In the genomic region with DNA sequence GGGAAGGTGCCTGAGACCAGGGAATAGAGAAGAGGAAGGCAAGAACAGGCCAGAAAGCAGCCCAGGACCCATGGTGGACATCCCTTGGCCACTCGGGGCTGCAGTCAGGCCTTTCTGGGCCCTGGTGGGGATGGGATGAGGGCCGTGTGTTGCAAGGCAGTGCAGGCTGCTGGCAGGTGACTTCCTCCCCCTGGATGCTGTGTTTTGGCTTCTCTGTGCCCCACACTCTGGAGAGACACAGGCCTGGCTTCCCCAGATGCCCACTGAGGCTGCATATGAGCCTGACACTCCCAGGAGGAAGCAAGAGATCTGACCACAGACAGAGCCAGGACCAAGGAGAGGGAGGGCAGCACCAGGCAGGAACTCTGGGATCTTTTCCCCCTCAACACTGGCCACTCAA, we compare ENCODE assay signal across 39 cellular contexts. TPM values are rescaled to one million over a fixed set of nuclear protein-coding genes. Genes with fewer than 3 reads are reported as not detected.
"Had no signal": no experiment of that assay in that cellular context is flagged by ENCODE, and none has a peak within 500 bp of the region (broad histone marks: within the 10 kb centered on the region; RNA-seq: fewer than 3 reads in every experiment).

No MANE protein-coding gene starts in this region.

- DNase-seq: activated B cell treated with CpG ODN at 0.5 μM for 24 hours; activated CD4-positive, alpha-beta memory T cell treated with anti-CD3 and anti-CD28 coated beads for 36 hours; activated CD4-positive, alpha-beta T cell treated with anti-CD3 and anti-CD28 coated beads for 4 hours; activated CD4-positive, alpha-beta T cell treated with anti-CD3 and anti-CD28 coated beads, Interleukin-2, amount 10 ng/mL, durations not matched to agents 24 days and 14 days; activated CD4-positive, alpha-beta T cell treated with anti-CD3 and anti-CD28 coated beads, Interleukin-2, amount 50 U/mL, for 1 hour; activated CD4-positive, alpha-beta T cell treated with anti-CD3 and anti-CD28 coated beads, Interleukin-2, amount 50 U/mL, for 4 hours; activated CD4-positive, CD25-positive, alpha-beta regulatory T cell treated with anti-CD3 and anti-CD28 coated beads, Interleukin-2, amount 50 U/mL, for 72 hours; activated CD8-positive, alpha-beta memory T cell treated with anti-CD3 and anti-CD28 coated beads, Interleukin-2, amount 50 U/mL, for 4 hours; activated CD8-positive, alpha-beta T cell treated with anti-CD3 and anti-CD28 coated beads for 36 hours; activated effector memory CD4-positive, alpha-beta T cell treated with anti-CD3 and anti-CD28 coated beads, Interleukin-2, amount 50 U/mL, for 16 hours; activated naive CD4-positive, alpha-beta T cell treated with anti-CD3 and anti-CD28 coated beads, Interleukin-2, amount 10 ng/mL, durations not matched to agents 7 days and 5 days; activated naive CD4-positive, alpha-beta T cell treated with Interleukin-2 at 50 U/mL for 16 hours; activated naive CD8-positive, alpha-beta T cell treated with anti-CD3 and anti-CD28 coated beads, Interleukin-2, amount 10 ng/mL, durations not matched to agents 7 days and 5 days; activated naive CD8-positive, alpha-beta T cell treated with anti-CD3 and anti-CD28 coated beads, Interleukin-2, amount 50 U/mL, for 24 hours; activated T-cell treated with anti-CD3 and anti-CD28 coated beads for 4 hours; activated T-cell treated with anti-CD3 and anti-CD28 coated beads, Interleukin-2, amount 50 U/mL, for 1 hour; activated T-cell treated with anti-CD3 and anti-CD28 coated beads, Interleukin-2, amount 50 U/mL, for 4 hours; activated T-cell treated with anti-CD3 and anti-CD28 coated beads, Interleukin-2, amount 50 U/mL, for 72 hours; amygdala; anterior cingulate cortex; caudate nucleus; SW 1271; T-helper 1 cell; T-helper 2 cell; T-helper 9 cell had no signal

- H3K4me3 Mint-ChIP-seq: activated B cell treated with CpG ODN at 0.5 μM for 24 hours; activated CD4-positive, alpha-beta memory T cell treated with anti-CD3 and anti-CD28 coated beads for 36 hours; activated CD4-positive, alpha-beta T cell treated with anti-CD3 and anti-CD28 coated beads, Interleukin-2, amount 10 ng/mL, durations not matched to agents 24 days and 14 days; activated CD8-positive, alpha-beta T cell treated with anti-CD3 and anti-CD28 coated beads for 36 hours; activated naive CD4-positive, alpha-beta T cell treated with anti-CD3 and anti-CD28 coated beads, Interleukin-2, amount 10 ng/mL, durations not matched to agents 7 days and 5 days; activated naive CD4-positive, alpha-beta T cell treated with anti-CD3 and anti-CD28 coated beads, Interleukin-2, amount 50 U/mL, for 24 hours; activated naive CD8-positive, alpha-beta T cell; activated naive CD8-positive, alpha-beta T cell treated with anti-CD3 and anti-CD28 coated beads, Interleukin-2, amount 10 ng/mL, durations not matched to agents 7 days and 5 days; activated naive CD8-positive, alpha-beta T cell treated with anti-CD3 and anti-CD28 coated beads, Interleukin-2, amount 50 U/mL, for 24 hours; activated T-cell treated with anti-CD3 and anti-CD28 coated beads, Interleukin-2, amount 50 U/mL, for 4 hours; activated T-cell treated with anti-CD3 and anti-CD28 coated beads, Interleukin-2, amount 50 U/mL, for 72 hours; activated T-helper 1 cell treated with anti-CD3 and anti-CD28 coated beads, Interleukin-12 subunit alpha, Interleukin-12 subunit beta, Interleukin-2, Interleukin-4 antibody, amounts not matched to agents 30 ng/mL and 10 ng/mL and 1 ng/mL, durations not matched to agents 14 hours and 24 hours and 36 hours; activated T-helper 17 cell treated with anti-CD3 and anti-CD28 coated beads, Interleukin-2, amount 50 U/mL, for 72 hours; brain; central memory CD8-positive, alpha-beta T cell; T-helper 1 cell treated with Interleukin-12 subunit alpha and Interleukin-12 subunit beta and Interleukin-4 antibody, amounts not matched to agents 30 μg/mL and 1 μg/mL, for 36 hours; T-helper 2 cell treated with Interferon-gamma antibody and Interleukin-4, amounts not matched to agents 5 μg/mL and 100 μg/mL, for 36 hours had no signal

- H3K4me1 ChIP-seq: ascending aorta had no signal

- H3K36me3 ChIP-seq: ascending aorta, cardiac muscle cell had no signal

- H3K36me3 Mint-ChIP-seq: activated naive CD4-positive, alpha-beta T cell treated with anti-CD3 and anti-CD28 coated beads, Interleukin-2, amount 10 ng/mL, durations not matched to agents 7 days and 5 days; activated naive CD8-positive, alpha-beta T cell treated with anti-CD3 and anti-CD28 coated beads, Interleukin-2, amount 10 ng/mL, durations not matched to agents 7 days and 5 days; brain had no signal

- H3K27me3 Mint-ChIP-seq: activated naive CD8-positive, alpha-beta T cell treated with anti-CD3 and anti-CD28 coated beads, Interleukin-2, amount 10 ng/mL, durations not matched to agents 7 days and 5 days had no signal

- H3K27ac ChIP-seq: ascending aorta, cardiac muscle cell, VCaP had no signal

- H3K4me1 Mint-ChIP-seq: activated naive CD4-positive, alpha-beta T cell treated with anti-CD3 and anti-CD28 coated beads, Interleukin-2, amount 10 ng/mL, durations not matched to agents 7 days and 5 days; activated T-helper 17 cell treated with anti-CD3 and anti-CD28 coated beads, Interleukin-2, amount 50 U/mL, for 72 hours; brain; central memory CD8-positive, alpha-beta T cell had no signal

- ATAC-seq: activated CD8-positive, alpha-beta T cell treated with anti-CD3 and anti-CD28 coated beads for 36 hours; activated naive CD8-positive, alpha-beta T cell treated with anti-CD3 and anti-CD28 coated beads, Interleukin-2, amount 50 U/mL, for 24 hours; activated T-cell treated with anti-CD3 and anti-CD28 coated beads, Interleukin-2, amount 50 U/mL, for 4 hours; activated T-cell treated with anti-CD3 and anti-CD28 coated beads, Interleukin-2, amount 50 U/mL, for 72 hours; activated T-helper 17 cell treated with anti-CD3 and anti-CD28 coated beads, Interleukin-2, amount 50 U/mL, for 72 hours had no signal

- H3K4me3 ChIP-seq: ascending aorta, cardiac muscle cell had no signal

- H3K27me3 ChIP-seq: ascending aorta, cardiac muscle cell had no signal

- H3K27ac Mint-ChIP-seq: activated B cell treated with CpG ODN at 0.5 μM for 24 hours; activated CD4-positive, alpha-beta memory T cell treated with anti-CD3 and anti-CD28 coated beads for 36 hours; activated CD4-positive, alpha-beta T cell treated with anti-CD3 and anti-CD28 coated beads, Interleukin-2, amount 10 ng/mL, durations not matched to agents 24 days and 14 days; activated CD8-positive, alpha-beta T cell treated with anti-CD3 and anti-CD28 coated beads for 36 hours; activated naive CD4-positive, alpha-beta T cell treated with anti-CD3 and anti-CD28 coated beads, Interleukin-2, amount 10 ng/mL, durations not matched to agents 7 days and 5 days; activated naive CD4-positive, alpha-beta T cell treated with anti-CD3 and anti-CD28 coated beads, Interleukin-2, amount 50 U/mL, for 24 hours; activated naive CD8-positive, alpha-beta T cell; activated naive CD8-positive, alpha-beta T cell treated with anti-CD3 and anti-CD28 coated beads, Interleukin-2, amount 10 ng/mL, durations not matched to agents 7 days and 5 days; activated naive CD8-positive, alpha-beta T cell treated with anti-CD3 and anti-CD28 coated beads, Interleukin-2, amount 50 U/mL, for 24 hours; activated T-cell treated with anti-CD3 and anti-CD28 coated beads, Interleukin-2, amount 50 U/mL, for 72 hours; activated T-helper 1 cell treated with anti-CD3 and anti-CD28 coated beads, Interleukin-12 subunit alpha, Interleukin-12 subunit beta, Interleukin-2, Interleukin-4 antibody, amounts not matched to agents 30 ng/mL and 10 ng/mL and 1 ng/mL, durations not matched to agents 14 hours and 24 hours and 36 hours; activated T-helper 17 cell treated with anti-CD3 and anti-CD28 coated beads, Interleukin-2, amount 50 U/mL, for 72 hours; brain; T-helper 1 cell treated with Interleukin-12 subunit alpha and Interleukin-12 subunit beta and Interleukin-4 antibody, amounts not matched to agents 30 μg/mL and 1 μg/mL, for 36 hours; T-helper 2 cell treated with Interferon-gamma antibody and Interleukin-4, amounts not matched to agents 5 μg/mL and 100 μg/mL, for 36 hours had no signal

RNA-seq across cellular contexts. Expression of a gene that starts 39.9 kb away (rescaled TPM):
- total RNA-seq: activated B cell treated with CpG ODN at 0.5 μM for 24 hours; activated CD4-positive, alpha-beta memory T cell treated with anti-CD3 and anti-CD28 coated beads for 36 hours; activated CD4-positive, alpha-beta T cell treated with anti-CD3 and anti-CD28 coated beads, Interleukin-2, amount 10 ng/mL, durations not matched to agents 24 days and 14 days; activated CD8-positive, alpha-beta memory T cell treated with anti-CD3 and anti-CD28 coated beads for 36 hours; activated CD8-positive, alpha-beta T cell treated with anti-CD3 and anti-CD28 coated beads for 36 hours; activated T-cell treated with anti-CD3 and anti-CD28 coated beads, Interleukin-2, amount 50 U/mL, for 4 hours; activated T-cell treated with anti-CD3 and anti-CD28 coated beads, Interleukin-2, amount 50 U/mL, for 72 hours; activated T-helper 1 cell treated with anti-CD3 and anti-CD28 coated beads, Interleukin-12 subunit alpha, Interleukin-12 subunit beta, Interleukin-2, Interleukin-4 antibody, amounts not matched to agents 30 ng/mL and 10 ng/mL and 1 ng/mL, durations not matched to agents 14 hours and 24 hours and 36 hours; activated T-helper 17 cell treated with anti-CD3 and anti-CD28 coated beads, Interleukin-2, amount 50 U/mL, for 72 hours; ascending aorta had no signal

RNA-seq across cellular contexts. Expression of a gene that starts 47.5 kb away (rescaled TPM):
- total RNA-seq: activated CD4-positive, alpha-beta memory T cell treated with anti-CD3 and anti-CD28 coated beads for 36 hours; activated CD4-positive, alpha-beta T cell treated with anti-CD3 and anti-CD28 coated beads, Interleukin-2, amount 10 ng/mL, durations not matched to agents 24 days and 14 days; activated CD8-positive, alpha-beta memory T cell treated with anti-CD3 and anti-CD28 coated beads for 36 hours; activated CD8-positive, alpha-beta T cell treated with anti-CD3 and anti-CD28 coated beads for 36 hours; activated naive CD8-positive, alpha-beta T cell treated with anti-CD3 and anti-CD28 coated beads, Interleukin-2, amount 10 ng/mL, durations not matched to agents 7 days and 5 days; activated T-cell treated with anti-CD3 and anti-CD28 coated beads, Interleukin-2, amount 50 U/mL, for 4 hours; activated T-cell treated with anti-CD3 and anti-CD28 coated beads, Interleukin-2, amount 50 U/mL, for 72 hours; activated T-helper 1 cell treated with anti-CD3 and anti-CD28 coated beads, Interleukin-12 subunit alpha, Interleukin-12 subunit beta, Interleukin-2, Interleukin-4 antibody, amounts not matched to agents 30 ng/mL and 10 ng/mL and 1 ng/mL, durations not matched to agents 14 hours and 24 hours and 36 hours; activated T-helper 17 cell treated with anti-CD3 and anti-CD28 coated beads, Interleukin-2, amount 50 U/mL, for 72 hours; ascending aorta; bronchial epithelial cell; cardiac muscle cell had no signal
- polyA plus RNA-seq: adipose tissue, cardiac muscle cell had no signal

RNA-seq across cellular contexts. Expression of a gene that starts 60.0 kb away (rescaled TPM):
- total RNA-seq: activated B cell treated with CpG ODN at 0.5 μM for 24 hours; activated CD4-positive, alpha-beta T cell treated with anti-CD3 and anti-CD28 coated beads, Interleukin-2, amount 10 ng/mL, durations not matched to agents 24 days and 14 days; activated naive CD8-positive, alpha-beta T cell treated with anti-CD3 and anti-CD28 coated beads, Interleukin-2, amount 10 ng/mL, durations not matched to agents 7 days and 5 days; activated T-helper 1 cell treated with anti-CD3 and anti-CD28 coated beads, Interleukin-12 subunit alpha, Interleukin-12 subunit beta, Interleukin-2, Interleukin-4 antibody, amounts not matched to agents 30 ng/mL and 10 ng/mL and 1 ng/mL, durations not matched to agents 14 hours and 24 hours and 36 hours; ascending aorta had no signal
